ENCODE assay signal across 19 cellular contexts in genomic region chr18:55362303-55362702, GRCh38.
A peak's percentile ranks its signal among the peaks of the same experiment; 100 is the strongest.
DNase-seq lines count a peak whose midpoint lies in the region; ATAC-seq, FAIRE-seq and TF ChIP-seq lines count a peak whose summit lies in the region.
"Had no signal": no experiment of that assay in that cellular context is flagged by ENCODE, and none has a peak within 500 bp of the region (broad histone marks: within the 10 kb centered on the region; RNA-seq: fewer than 3 reads in every experiment).

No MANE protein-coding gene starts in this region.

- dilution Hi-C loops in endothelial cell of umbilical vein (cut with MboI; ENCODE audit: extremely low pct_ligation_motif_present, low sequenced_read_pairs) = no loop called here

- H4K20me1 ChIP-seq in GM23338 (replicated peaks; ENCODE audit: insufficient read depth) = no peaks in the 10 kb centered on the region
- peaks cover 30% of the 10 kb centered on the region for H4K20me1 ChIP-seq in endothelial cell of umbilical vein (replicated peaks; ENCODE audit: control insufficient read depth, extremely low read depth, insufficient read depth, low read length)

- CTCF ChIA-PET in endothelial cell of umbilical vein (lab: Charles Lee) = no interaction called here

- DNase-seq in GM23338 (ENCODE audit: low spot score) = no peak
- DNase-seq in OCI-M1 (lab: John Stamatoyannopoulos, UW) = peak; percentile 19
- DNase-seq in endothelial cell of umbilical vein (ENCODE audit: low read depth, low spot score) = peak; percentile 37
- no peak for DNase-seq in NCI-H2081 (lab: John Stamatoyannopoulos, UW)
- no peak for DNase-seq in left cardiac atrium
- DNase-seq in stimulated activated CD8-positive, alpha-beta memory T cell treated with anti-CD3 and anti-CD28 coated beads, Interleukin-4, amount 100 ng/mL, for 48 hours = no peak
- DNase-seq: CD4-positive, CD25-positive, alpha-beta regulatory T cell; CD8-positive, alpha-beta T cell; DMS 273 treated with DMSO at 0.1 percent for 48 hours; DMS79; EL; GDM1; GM23248; HCEC 1CT had no signal

- no peaks in the 10 kb centered on the region for H3K9me1 ChIP-seq in endothelial cell of umbilical vein (replicated peaks; ENCODE audit: control insufficient read depth, extremely low read depth, insufficient read depth, low read length)

- H3K27me3 ChIP-seq in GM23338 (ENCODE audit: insufficient read depth) (no peaks in the 10 kb centered on the region), endothelial cell of umbilical vein (ENCODE audit: control insufficient read depth in 2 of 2, insufficient read depth in 2 of 2, low read length in 2 of 2) (no peaks in the 10 kb centered on the region)
- H3K27me3 ChIP-seq: BLaER1 had no signal

- TF ChIP-seq POLR2A in endothelial cell of umbilical vein (IDR thresholded peaks at IDR 0.05; ENCODE audit: low read depth, low read length) = no peak

- POLR2A ChIA-PET in endothelial cell of umbilical vein (lab: Charles Lee) = no interaction called here

- H3K27me3 Mint-ChIP-seq in GM23338 (ENCODE audit: insufficient read depth, low read depth, poor library complexity) = peaks cover 7% of the 10 kb centered on the region
- H3K27me3 Mint-ChIP-seq: B cell; CD4-positive, CD25-positive, alpha-beta regulatory T cell had no signal

- H3K36me3 ChIP-seq in GM23338 (ENCODE audit: insufficient read depth) = no peaks in the 10 kb centered on the region
- peaks cover 4 to 6% of the 10 kb centered on the region in 2 experiments for H3K36me3 ChIP-seq in endothelial cell of umbilical vein (ENCODE audit: control insufficient read depth in 2 of 2, extremely low read depth in 1 of 2, insufficient read depth in 2 of 2, low read length in 2 of 2)

- no peaks in the 10 kb centered on the region; the same call in 2 of the 3 replicates for H3K9me3 Mint-ChIP-seq in GM23338
- H3K9me3 Mint-ChIP-seq: CD8-positive, alpha-beta T cell had no signal

- H3K9me3 ChIP-seq in endothelial cell of umbilical vein (replicated peaks; ENCODE audit: control insufficient read depth, insufficient read depth, low read length) = no peaks in the 10 kb centered on the region

- no peaks in the 10 kb centered on the region for H3K36me3 Mint-ChIP-seq in GM23338 (ENCODE audit: low read depth)
- H3K36me3 Mint-ChIP-seq: CD4-positive, CD25-positive, alpha-beta regulatory T cell; CD8-positive, alpha-beta T cell had no signal

- no peak overlapping the region for H3K4me3 Mint-ChIP-seq in GM23338
- H3K4me3 Mint-ChIP-seq: B cell; CD4-positive, CD25-positive, alpha-beta regulatory T cell; CD8-positive, alpha-beta T cell had no signal

- H3K4me1 Mint-ChIP-seq in GM23338 = peaks cover 29% of the 10 kb centered on the region
- H3K4me1 Mint-ChIP-seq: CD4-positive, CD25-positive, alpha-beta regulatory T cell had no signal

- H3K27ac ChIP-seq in GM23338 (ENCODE audit: low read depth) (no peak overlapping the region), endothelial cell of umbilical vein (ENCODE audit: insufficient read depth, low read depth, low read length) (no peak overlapping the region)
- H3K27ac ChIP-seq: BLaER1, C4-2B, GM23248 had no signal

- H3K4me2 ChIP-seq in GM23338 (no peak overlapping the region), endothelial cell of umbilical vein (ENCODE audit: insufficient read depth, low read length) (no peak overlapping the region)
- H3K4me2 ChIP-seq: BLaER1 had no signal

- H3K79me2 ChIP-seq in GM23338 (replicated peaks; ENCODE audit: insufficient read depth) = peaks cover 14% of the 10 kb centered on the region
- H3K79me2 ChIP-seq in endothelial cell of umbilical vein (ENCODE audit: control insufficient read depth, insufficient read depth, low read length) = peaks cover 74% of the 10 kb centered on the region

- H3K9me2 ChIP-seq in GM23338 (ENCODE audit: insufficient read depth) = no peaks in the 10 kb centered on the region

- ATAC-seq in GM23338 (no peak), left cardiac atrium (no peak)
- ATAC-seq: CD8-positive, alpha-beta T cell; GM12878 had no signal

- H2AFZ ChIP-seq in GM23338 (no peak overlapping the region), endothelial cell of umbilical vein (ENCODE audit: low read depth, low read length) (no peak overlapping the region)
- H2AFZ ChIP-seq: GM23248 had no signal

- H3K4me1 ChIP-seq in GM23338 (ENCODE audit: insufficient read depth) (peaks cover 5% of the 10 kb centered on the region; the same call in 1 of the 2 replicates), endothelial cell of umbilical vein (ENCODE audit: control insufficient read depth, extremely low read depth, insufficient read depth, low read length) (peaks cover 11% of the 10 kb centered on the region)

- H3K27ac Mint-ChIP-seq in GM23338 = peak overlapping the region; percentile 68; the same call in 1 of the 2 replicates
- H3K27ac Mint-ChIP-seq: B cell; CD8-positive, alpha-beta T cell had no signal

- TF ChIP-seq CTCF in GM23338 (conservative IDR thresholded peaks at IDR 0.05; ENCODE audit: low read depth in 2 of 2) (no peak), endothelial cell of umbilical vein (IDR thresholded peaks at IDR 0.05; ENCODE audit: extremely low read depth in 1 of 2, insufficient read depth in 1 of 2, low read depth in 1 of 2, low read length in 2 of 2) (no peak)

- no TSS peak for BruUV-seq in endothelial cell of umbilical vein (replicated peaks; lab: Mats Ljungman, UMichigan)

- H3K4me3 ChIP-seq in GM23338 = no peak overlapping the region
- H3K4me3 ChIP-seq in endothelial cell of umbilical vein (replicated peaks in 1 of 3; ENCODE audit: insufficient read depth in 1 of 3, low read depth in 1 of 3, low read length in 3 of 3) = no peak overlapping the region
- H3K4me3 ChIP-seq: BLaER1, GM12878, GM23248 had no signal

- intact Hi-C loops in endothelial cell of umbilical vein (cut with micrococcal nuclease) = no loop called here
- intact Hi-C loops in left cardiac atrium (cut with DNase I) = no loop called here

- no peak for FAIRE-seq in endothelial cell of umbilical vein (lab: Jason Lieb, UNC)
- FAIRE-seq: GM12878, GM19239 had no signal

- H3F3A ChIP-seq in GM23338 (replicated peaks; ENCODE audit: low read depth) = no peaks in the 10 kb centered on the region

- no peak overlapping the region for H3K9ac ChIP-seq in endothelial cell of umbilical vein (replicated peaks; ENCODE audit: extremely low read depth, insufficient read depth, low read length)
- H3K9ac ChIP-seq: BLaER1, GM23248 had no signal

TF ChIP-seq in GM23338, 12 proteins besides CTCF, POLR2A, EP300 and RAD21 (continues in another document):
- TF ChIP-seq EZH2phosphoT487 (IDR thresholded peaks at IDR 0.05; ENCODE audit: unreplicated experiment) = no peak
- no peak for TF ChIP-seq ETS1 (IDR thresholded peaks at IDR 0.05)
- TF ChIP-seq CREB1 (CRISPR knock-in tag; IDR thresholded peaks at IDR 0.05; ENCODE audit: low read depth) = no peak
- TF ChIP-seq EZH2 (IDR thresholded peaks at IDR 0.05; ENCODE audit: low read depth, unreplicated experiment) = no peak
- no peak for TF ChIP-seq POLR2AphosphoS5 (IDR thresholded peaks at IDR 0.05; ENCODE audit: low read depth)

TF ChIP-seq in endothelial cell of umbilical vein, 7 proteins besides CTCF, POLR2A, EP300 and RAD21:
- TF ChIP-seq EZH2 (IDR thresholded peaks at IDR 0.05; ENCODE audit: borderline replicate concordance, low read depth, low read length, severe bottlenecking) = no peak
- TF ChIP-seq FOS (IDR thresholded peaks at IDR 0.05; ENCODE audit: borderline replicate concordance, insufficient read depth, low read length) = no peak
- no peak for TF ChIP-seq POLR2AphosphoS5 (IDR thresholded peaks at IDR 0.05; ENCODE audit: insufficient read depth, low read depth, low read length)
- no peak for TF ChIP-seq MAX (IDR thresholded peaks at IDR 0.05; ENCODE audit: insufficient read depth, insufficient read length)
- no peak for TF ChIP-seq JUN (IDR thresholded peaks at IDR 0.05; ENCODE audit: borderline replicate concordance, insufficient read depth, insufficient read length, low read depth)
- TF ChIP-seq GATA2 (IDR thresholded peaks at IDR 0.05; ENCODE audit: insufficient read depth, insufficient read length, low read depth, low read length) = no peak
TF ChIP-seq in endothelial cell of umbilical vein: peak in this region for 0.

Comparison
In these comparisons a context has a peak if more than half of its experiments do, and no peak if none do; other contexts are left out.
1. DNase-seq: peak in OCI-M1 (single experiment) and endothelial cell of umbilical vein (single experiment); none in GM23338 (single experiment), NCI-H2081 (0 of 2), left cardiac atrium (single experiment) and stimulated activated CD8-positive, alpha-beta memory T cell treated with anti-CD3 and anti-CD28 coated beads, Interleukin-4, amount 100 ng/mL, for 48 hours (single experiment).